Comparison of ENCODE assay signal across 13 cellular contexts in genomic region chr5:71907001-71907564, GRCh38.
A peak's percentile ranks its signal among the peaks of the same experiment; 100 is the strongest.
DNase-seq lines count a peak whose midpoint lies in the region; ATAC-seq, FAIRE-seq and TF ChIP-seq lines count a peak whose summit lies in the region.
"Had no signal": no experiment of that assay in that cellular context is flagged by ENCODE, and none has a peak within 500 bp of the region (broad histone marks: within the 10 kb centered on the region; RNA-seq: fewer than 3 reads in every experiment).

No MANE protein-coding gene starts in this region.

- no peak for TF ChIP-seq POLR2A in H1 (IDR thresholded peaks at IDR 0.05; ENCODE audit: control extremely low read depth in 1 of 2, low read depth in 2 of 2, low read length in 2 of 2)

- H3K27me3 ChIP-seq in H1 (replicated peaks in 1 of 4; ENCODE audit: control insufficient read depth in 3 of 4, extremely low read depth in 1 of 4, insufficient read depth in 3 of 4, low read length in 3 of 4) (no peaks in the 10 kb centered on the region), H9 (ENCODE audit: insufficient read depth, low read length) (no peaks in the 10 kb centered on the region)

- H3K9ac ChIP-seq in H1 (replicated peaks in 1 of 4; ENCODE audit: extremely low read depth in 1 of 4, low read depth in 3 of 4, low read length in 3 of 4): no peak overlapping the region
- no peak overlapping the region for H3K9ac ChIP-seq in H9 (ENCODE audit: extremely low read depth, insufficient read length, low read length)

- POLR2A ChIA-PET in H1 (lab: Charles Lee; ENCODE audit: partially characterized antibody): no interaction called here

- H4K5ac ChIP-seq in H1 (ENCODE audit: insufficient read length, low read depth, low read length): no peak overlapping the region
- H4K5ac ChIP-seq in H9 (ENCODE audit: insufficient read length, low read depth, low read length): no peak overlapping the region

- no peaks in the 10 kb centered on the region for H3K4me1 Mint-ChIP-seq in activated CD4-positive, alpha-beta T cell treated with anti-CD3 and anti-CD28 coated beads, Interleukin-2, amount 10 ng/mL, durations not matched to agents 24 days and 14 days
- H3K4me1 Mint-ChIP-seq in H9: peaks cover 14 to 22% of the 10 kb centered on the region in 2 experiments

- H2AK5ac ChIP-seq in H1 (ENCODE audit: low read depth, low read length): no peak overlapping the region
- H2AK5ac ChIP-seq in H9 (ENCODE audit: insufficient read length, low read length): no peak overlapping the region

- 93% methylated on average over 3 of the region's 3 CpGs; no CpG with 5 or more reads in 1 of the 2 experiments for WGBS in H1 (ENCODE audit: extremely low coverage in 1 of 2, insufficient coverage in 1 of 2, insufficient read length in 1 of 2, insufficient replicate concordance in 2 of 2, low coverage in 1 of 2, low lambda C conversion rate in 2 of 2, missing lambda C conversion rate in 1 of 2), 2 experiments
- 52% methylated on average over 3 of the region's 3 CpGs for WGBS in urinary bladder
- no CpG with 5 or more reads among the region's 3 CpGs for WGBS in H9 (ENCODE audit: extremely low coverage, insufficient read length, low lambda C conversion rate)

- H3T11ph ChIP-seq in H9 (ENCODE audit: low read length): no peak overlapping the region

- peaks cover 5% of the 10 kb centered on the region for H3K27me3 Mint-ChIP-seq in activated CD4-positive, alpha-beta T cell treated with anti-CD3 and anti-CD28 coated beads, Interleukin-2, amount 10 ng/mL, durations not matched to agents 24 days and 14 days
- no peaks in the 10 kb centered on the region for H3K27me3 Mint-ChIP-seq in H9 (ENCODE audit: low read depth)

- H3K27ac ChIP-seq in H1 (ENCODE audit: low read depth, low read length) (no peak overlapping the region), urinary bladder (ENCODE audit: low read depth) (peak overlapping the region; percentile 33), H9 (ENCODE audit: insufficient read length, low read depth, low read length) (no peak overlapping the region)

- H3K4me1 ChIP-seq in H1 (replicated peaks in 1 of 4; ENCODE audit: control insufficient read depth in 3 of 4, insufficient read depth in 4 of 4, low read length in 3 of 4) (peaks cover 0 to 2% (median 1%) of the 10 kb centered on the region in 4 experiments; a peak in 1 of 7 replicates), urinary bladder (ENCODE audit: insufficient read depth) (no peaks in the 10 kb centered on the region), H9 (ENCODE audit: insufficient read depth, low read length) (no peaks in the 10 kb centered on the region)

- H4K8ac ChIP-seq in H1 (ENCODE audit: extremely low read depth, insufficient read depth, low read length) (no peak overlapping the region), H9 (replicated peaks; ENCODE audit: insufficient read length, low read depth, low read length) (no peak overlapping the region)

- H3K36me3 ChIP-seq in H1 (ENCODE audit: control insufficient read depth in 2 of 4, insufficient read depth in 4 of 4, low read length in 3 of 4) (no peaks in the 10 kb centered on the region; a peak in 1 of 8 replicates), urinary bladder (ENCODE audit: insufficient read depth) (no peaks in the 10 kb centered on the region)
- H3K36me3 ChIP-seq: thoracic aorta had no signal

- no peak overlapping the region for H3K4me3 Mint-ChIP-seq in activated CD4-positive, alpha-beta T cell treated with anti-CD3 and anti-CD28 coated beads, Interleukin-2, amount 10 ng/mL, durations not matched to agents 24 days and 14 days
- no peak overlapping the region for H3K4me3 Mint-ChIP-seq in H9

- H3K9me3 ChIP-seq in H1 (ENCODE audit: insufficient read depth in 2 of 2, low read depth in 1 of 2, low read length in 1 of 2) (0 out of 4 replicates have a peak, but pooled peaks cover 0 to 2% of the 10 kb centered on the region in 2 experiments), H9 (ENCODE audit: control insufficient read depth, low read depth, low read length) (no peaks in the 10 kb centered on the region)
- H3K9me3 ChIP-seq: thoracic aorta had no signal

- ATAC-seq in GM21515 (IDR thresholded peaks at IDR 0.05; ENCODE audit: unreplicated experiment): no peak
- no peak for ATAC-seq in GM19397 (IDR thresholded peaks at IDR 0.05; ENCODE audit: unreplicated experiment)

- no peak for FAIRE-seq in H1 (lab: Jason Lieb, UNC)
- FAIRE-seq: endometrium had no signal

- H3K23ac ChIP-seq in H1 (ENCODE audit: insufficient read length): no peak overlapping the region
- H3K23ac ChIP-seq in H9 (ENCODE audit: insufficient read length, low read depth, low read length): no peak overlapping the region

- H2BK12ac ChIP-seq in H1 (ENCODE audit: low read depth, low read length): no peak overlapping the region
- H2BK12ac ChIP-seq in H9 (ENCODE audit: insufficient read length, low read depth, low read length): no peak overlapping the region

- H3K79me2 ChIP-seq in H1 (ENCODE audit: control insufficient read depth in 1 of 2, insufficient read depth in 2 of 2, low read length in 2 of 2) (no peaks in the 10 kb centered on the region), H9 (ENCODE audit: insufficient read depth, low read length) (no peaks in the 10 kb centered on the region)

- no peak overlapping the region for H3K4me3 ChIP-seq in H1 (ENCODE audit: extremely low read depth in 1 of 4, insufficient read depth in 2 of 4, low read depth in 3 of 4, low read length in 4 of 4)
- H3K4me3 ChIP-seq in urinary bladder (ENCODE audit: low read depth, low read length): no peak overlapping the region
- H3K4me3 ChIP-seq: thoracic aorta had no signal

- no peaks in the 10 kb centered on the region for H3K36me3 Mint-ChIP-seq in activated CD4-positive, alpha-beta T cell treated with anti-CD3 and anti-CD28 coated beads, Interleukin-2, amount 10 ng/mL, durations not matched to agents 24 days and 14 days (ENCODE audit: low read depth)
- peaks cover 0 to 4% (median 0%) of the 10 kb centered on the region in 3 experiments; a peak in 2 of 7 replicates for H3K36me3 Mint-ChIP-seq in H9 (ENCODE audit: insufficient read depth in 1 of 3, low read depth in 3 of 3)

- H3K4me2 ChIP-seq in H1 (ENCODE audit: insufficient read depth in 1 of 2, low read depth in 2 of 2, low read length in 2 of 2): no peak overlapping the region
- H3K4me2 ChIP-seq in H9 (ENCODE audit: insufficient read depth, insufficient read length, low read length): no peak overlapping the region

- TF ChIP-seq CTCF in H1 (IDR thresholded peaks at IDR 0.05; ENCODE audit: control extremely low read depth in 1 of 3, insufficient read depth in 1 of 3, low read depth in 1 of 3, low read length in 3 of 3): no peak
- no peak for TF ChIP-seq CTCF in H9 (conservative IDR thresholded peaks at IDR 0.05)

- H2BK15ac ChIP-seq in H1 (ENCODE audit: low read length): no peak overlapping the region
- H2BK15ac ChIP-seq in H9 (ENCODE audit: low read depth, low read length): no peak overlapping the region

- H4K20me1 ChIP-seq in H1 (replicated peaks in 1 of 2; ENCODE audit: control insufficient read depth in 1 of 2, insufficient read depth in 2 of 2, low read length in 2 of 2) (no peaks in the 10 kb centered on the region), H9 (ENCODE audit: control insufficient read depth, insufficient read depth, insufficient read length) (no peaks in the 10 kb centered on the region)

- peak; percentile 37 for DNase-seq in activated CD4-positive, alpha-beta T cell treated with anti-CD3 and anti-CD28 coated beads, Interleukin-2, amount 10 ng/mL, durations not matched to agents 24 days and 14 days
- no peak for DNase-seq in activated CD4-positive, alpha-beta T cell treated with anti-CD3 and anti-CD28 coated beads, Interleukin-2, amount 50 U/mL, for 48 hours
- peak; percentile 40 for DNase-seq in KBM-7
- DNase-seq in H1 (ENCODE audit: low read depth in 1 of 2, low spot score in 2 of 2): no peak
- no peak for DNase-seq in H9
- DNase-seq: activated T-cell treated with anti-CD3 and anti-CD28 coated beads for 4 hours, amygdala, H7 had no signal

- CTCF ChIA-PET in H1 (lab: Charles Lee; ENCODE audit: partially characterized antibody): no interaction called here

- H3K56ac ChIP-seq in H1 (replicated peaks; ENCODE audit: insufficient read length, low read depth, low read length) (no peak overlapping the region), H9 (ENCODE audit: insufficient read length, low read depth, low read length) (no peak overlapping the region)

- H2BK5ac ChIP-seq in H1 (ENCODE audit: low read depth, low read length) (no peak overlapping the region), H9 (ENCODE audit: insufficient read length, low read length) (no peak overlapping the region)

- H2BK20ac ChIP-seq in H1 (ENCODE audit: low read length): no peak overlapping the region
- no peak overlapping the region for H2BK20ac ChIP-seq in H9 (ENCODE audit: low read depth, low read length, poor library complexity, severe bottlenecking)

- H3K79me1 ChIP-seq in H1 (ENCODE audit: low read depth, low read length): no peaks in the 10 kb centered on the region
- no peaks in the 10 kb centered on the region for H3K79me1 ChIP-seq in H9 (ENCODE audit: insufficient read depth, low read depth, low read length, poor library complexity, severe bottlenecking)

- H2BK120ac ChIP-seq in H1 (replicated peaks; ENCODE audit: low read depth, low read length) (no peak overlapping the region), H9 (ENCODE audit: low read depth, low read length, poor library complexity, severe bottlenecking) (no peak overlapping the region)

- no peak overlapping the region for H3K18ac ChIP-seq in H1 (ENCODE audit: extremely low read depth, low read length)
- H3K18ac ChIP-seq in H9 (ENCODE audit: insufficient read length, low read depth, low read length): no peak overlapping the region

- H3K23me2 ChIP-seq in H1 (ENCODE audit: low read depth, low read length) (no peaks in the 10 kb centered on the region; the same call in 1 of the 2 replicates), H9 (ENCODE audit: insufficient read length, low read depth, low read length, poor library complexity, severe bottlenecking) (no peaks in the 10 kb centered on the region)

- intact Hi-C loops in activated CD4-positive, alpha-beta T cell treated with anti-CD3 and anti-CD28 coated beads, Interleukin-2, amount 10 ng/mL, durations not matched to agents 24 days and 14 days (cut with micrococcal nuclease): no loop called here

- H3K27ac Mint-ChIP-seq in activated CD4-positive, alpha-beta T cell treated with anti-CD3 and anti-CD28 coated beads, Interleukin-2, amount 10 ng/mL, durations not matched to agents 24 days and 14 days: no peak overlapping the region
- peak overlapping the region in 1 of 3 experiments; percentile 46; a peak in 1 of 7 replicates for H3K27ac Mint-ChIP-seq in H9

- H3K9me3 Mint-ChIP-seq in activated CD4-positive, alpha-beta T cell treated with anti-CD3 and anti-CD28 coated beads, Interleukin-2, amount 10 ng/mL, durations not matched to agents 24 days and 14 days: no peaks in the 10 kb centered on the region
- H3K9me3 Mint-ChIP-seq in H9: peaks cover 0 to 3% of the 10 kb centered on the region in 2 experiments; a peak in 1 of 5 replicates

- H2AFZ ChIP-seq in H1 (ENCODE audit: low read length) (0 out of 2 replicates have a peak overlapping the region, but pooled peaks have one; percentile 40), H9 (ENCODE audit: low read length) (no peak overlapping the region)

- in situ Hi-C loops in KBM-7 (cut with MboI; ENCODE audit: low pct_unique_long_range_greater_than_20kb, low sequenced_read_pairs): no loop called here

- no peak for TF ChIP-seq EP300 in H1 (IDR thresholded peaks at IDR 0.05; ENCODE audit: borderline replicate concordance in 1 of 2, low read depth in 2 of 2, low read length in 2 of 2)

- H4K91ac ChIP-seq in H1 (replicated peaks; ENCODE audit: insufficient read length, low read length) (no peak overlapping the region), H9 (ENCODE audit: insufficient read length, low read depth, low read length) (no peak overlapping the region)

- no peak for TF ChIP-seq RAD21 in H1 (IDR thresholded peaks at IDR 0.05 in 1 of 2, conservative IDR thresholded peaks at IDR 0.05 in 1 of 2; ENCODE audit: low read depth in 2 of 2, low read length in 2 of 2)

- no peak overlapping the region for H3K14ac ChIP-seq in H1 (ENCODE audit: insufficient read length)
- H3K14ac ChIP-seq in H9 (ENCODE audit: insufficient read depth, low read length): no peak overlapping the region

- H3K4ac ChIP-seq in H1 (replicated peaks; ENCODE audit: insufficient read length, low read depth, low read length) (no peak overlapping the region), H9 (ENCODE audit: low read depth, low read length) (no peak overlapping the region)

Comparison
In these comparisons a context has a peak if more than half of its experiments do, and no peak if none do; other contexts are left out.
1. DNase-seq: peak in activated CD4-positive, alpha-beta T cell treated with anti-CD3 and anti-CD28 coated beads, Interleukin-2, amount 10 ng/mL, durations not matched to agents 24 days and 14 days (single experiment) and KBM-7 (single experiment); none in activated CD4-positive, alpha-beta T cell treated with anti-CD3 and anti-CD28 coated beads, Interleukin-2, amount 50 U/mL, for 48 hours (0 of 2), H1 (0 of 2) and H9 (single experiment).